8 cellular contexts compared by ENCODE assay signal in genomic region chr4:39044364-39044946, GRCh38. TPM values are rescaled to one million over a fixed set of nuclear protein-coding genes. Genes with fewer than 3 reads are reported as not detected.
A peak's percentile ranks its signal among the peaks of the same experiment; 100 is the strongest.
DNase-seq lines count a peak whose midpoint lies in the region; ATAC-seq and TF ChIP-seq lines count a peak whose summit lies in the region.

No MANE protein-coding gene starts in this region.

- H3K4me2 ChIP-seq in PC-9, result peak overlapping the region; percentile 95

- peak overlapping the region; percentile 87 for H3K27ac ChIP-seq in HUES48 (ENCODE audit: low read depth, low read length)
- H3K27ac ChIP-seq in PC-9, result peak overlapping the region; percentile 98
- peak overlapping the region; percentile 94 to 98 (median 98) for H3K27ac ChIP-seq in esophagus muscularis mucosa (replicated peaks in 1 of 4)
- peak overlapping the region; percentile 74 for H3K27ac ChIP-seq in muscle layer of duodenum (ENCODE audit: low read length)

- H3K4me1 ChIP-seq in HUES48 (ENCODE audit: control insufficient read depth, insufficient read depth, low read length), result peaks cover 10% of the 10 kb centered on the region
- H3K4me1 ChIP-seq in PC-9 (replicated peaks; ENCODE audit: insufficient read depth), result peaks cover 53% of the 10 kb centered on the region
- peaks cover 8 to 58% (median 57%) of the 10 kb centered on the region in 4 donors for H3K4me1 ChIP-seq in esophagus muscularis mucosa
- H3K4me1 ChIP-seq in muscle layer of duodenum (ENCODE audit: control insufficient read depth in 1 of 2, insufficient read depth in 2 of 2, low read length in 2 of 2), result peaks cover 14 to 30% of the 10 kb centered on the region in 2 donors

- CTCF ChIA-PET in PC-9 (lab: Charles Lee), result interaction anchor here (0.6 to 0.7 kb wide), 2 partner anchors 16 to 248 kb away, joined by 3 to 4 read pairs; no protein-coding TSS in a partner anchor

- H4K20me1 ChIP-seq in PC-9 (ENCODE audit: insufficient read depth), result peaks cover 12% of the 10 kb centered on the region

- WGBS in esophagus muscularis mucosa, result 0% methylated on average over 9 of the region's 53 CpGs

- H3K4me3 Mint-ChIP-seq in activated T-cell treated with anti-CD3 and anti-CD28 coated beads, Interleukin-2, amount 50 U/mL, for 4 hours, result peak overlapping the region; percentile 79

- ATAC-seq in GM21367 (IDR thresholded peaks at IDR 0.05; ENCODE audit: unreplicated experiment), result peak; percentile 41
- ATAC-seq in activated T-cell treated with anti-CD3 and anti-CD28 coated beads, Interleukin-2, amount 50 U/mL, for 4 hours, result peak; percentile 82

- no peak for TF ChIP-seq POLR2A in esophagus muscularis mucosa (IDR thresholded peaks at IDR 0.05; ENCODE audit: low read depth)

- DNase-seq in COR-L47 (lab: John Stamatoyannopoulos, UW), result peak; percentile 48
- DNase-seq in PC-9, result peak; percentile 86 to 94
- peak; percentile 97 for DNase-seq in activated T-cell treated with anti-CD3 and anti-CD28 coated beads, Interleukin-2, amount 50 U/mL, for 4 hours
- peak; percentile 98 for DNase-seq in esophagus muscularis mucosa (ENCODE audit: extremely low spot score)
- DNase-seq in stimulated activated CD8-positive, alpha-beta memory T cell treated with anti-CD3 and anti-CD28 coated beads, Interleukin-7, amount 100 ng/mL, for 1 hour (ENCODE audit: low read depth in 2 of 2), result peak; percentile 85 to 87

- no peaks in the 10 kb centered on the region for H3K9me3 ChIP-seq in HUES48 (ENCODE audit: control insufficient read depth, insufficient read depth, low read length)
- H3K9me3 ChIP-seq in PC-9 (ENCODE audit: insufficient read depth, low read depth), result no peaks in the 10 kb centered on the region
- H3K9me3 ChIP-seq in esophagus muscularis mucosa, result no peaks in the 10 kb centered on the region
- no peaks in the 10 kb centered on the region for H3K9me3 ChIP-seq in muscle layer of duodenum (ENCODE audit: control insufficient read depth in 1 of 2, low read length in 2 of 2)

- intact Hi-C loops in PC-9 (cut with micrococcal nuclease; ENCODE audit: unreplicated experiment) (loop anchor here (1.0 to 5.0 kb wide), 3 partner anchors 8 to 882 kb away; partner anchors contain the start of gene FAM114A1), esophagus muscularis mucosa (cut with DNase I) (loop anchor here (5.0 to 10.0 kb wide), 2 partner anchors 92 to 140 kb away; no protein-coding TSS in a partner anchor)

- no peaks in the 10 kb centered on the region for H3K36me3 Mint-ChIP-seq in activated T-cell treated with anti-CD3 and anti-CD28 coated beads, Interleukin-2, amount 50 U/mL, for 4 hours (ENCODE audit: insufficient read depth)

- no peak for TF ChIP-seq EP300 in esophagus muscularis mucosa (IDR thresholded peaks at IDR 0.05)

- TF ChIP-seq CTCF in PC-9 (conservative IDR thresholded peaks at IDR 0.05) (no peak), esophagus muscularis mucosa (IDR thresholded peaks at IDR 0.05) (peak in 1 of 3 experiments; percentile 6)

- peaks cover 40% of the 10 kb centered on the region for H3K79me2 ChIP-seq in PC-9 (ENCODE audit: low read depth)

- H3K9me3 Mint-ChIP-seq in activated T-cell treated with anti-CD3 and anti-CD28 coated beads, Interleukin-2, amount 50 U/mL, for 4 hours, result no peaks in the 10 kb centered on the region

- peak overlapping the region; percentile 84 for H3K4me3 ChIP-seq in HUES48 (ENCODE audit: low read depth, low read length)
- H3K4me3 ChIP-seq in PC-9, result peak overlapping the region; percentile 85
- peak overlapping the region; percentile 92 to 97 (median 96) for H3K4me3 ChIP-seq in esophagus muscularis mucosa
- peak overlapping the region; percentile 59 to 75 for H3K4me3 ChIP-seq in muscle layer of duodenum (ENCODE audit: low read depth in 1 of 2, low read length in 2 of 2)

- H3K4me1 Mint-ChIP-seq in activated T-cell treated with anti-CD3 and anti-CD28 coated beads, Interleukin-2, amount 50 U/mL, for 4 hours (ENCODE audit: low read depth), result peaks cover 48% of the 10 kb centered on the region

- peak overlapping the region; percentile 79 for H3K9ac ChIP-seq in HUES48 (ENCODE audit: low read depth, low read length)

- no peak overlapping the region for H2AFZ ChIP-seq in PC-9

- peaks cover 60% of the 10 kb centered on the region for H3F3A ChIP-seq in PC-9 (ENCODE audit: insufficient read depth, low read depth)

- no peaks in the 10 kb centered on the region for H3K27me3 Mint-ChIP-seq in activated T-cell treated with anti-CD3 and anti-CD28 coated beads, Interleukin-2, amount 50 U/mL, for 4 hours (ENCODE audit: low read depth)

- H3K9me2 ChIP-seq in PC-9 (ENCODE audit: insufficient read depth), result no peaks in the 10 kb centered on the region

- H3K36me3 ChIP-seq in HUES48 (ENCODE audit: control insufficient read depth, insufficient read depth, low read length) (no peaks in the 10 kb centered on the region), PC-9 (ENCODE audit: low read depth) (peaks cover 11% of the 10 kb centered on the region; the same call in 1 of the 2 replicates), esophagus muscularis mucosa (no peaks in the 10 kb centered on the region), muscle layer of duodenum (ENCODE audit: control insufficient read depth in 1 of 2, insufficient read depth in 2 of 2, low read length in 2 of 2) (no peaks in the 10 kb centered on the region)

- no peaks in the 10 kb centered on the region for H3K27me3 ChIP-seq in HUES48 (ENCODE audit: control insufficient read depth, insufficient read depth, low read length)
- no peaks in the 10 kb centered on the region for H3K27me3 ChIP-seq in PC-9 (ENCODE audit: insufficient read depth, low read depth)
- no peaks in the 10 kb centered on the region for H3K27me3 ChIP-seq in esophagus muscularis mucosa
- H3K27me3 ChIP-seq in muscle layer of duodenum (ENCODE audit: low read depth, low read length), result no peaks in the 10 kb centered on the region

- POLR2A ChIA-PET in PC-9 (lab: Charles Lee; ENCODE audit: unreplicated experiment), result interaction anchor here (0.6 to 1.2 kb wide), 8 partner anchors 9 to 483 kb away, joined by 3 to 7 read pairs (median 4); partner anchors contain the start of gene UGDH

- no TSS peak for BruUV-seq in PC-9 (replicated peaks; lab: Mats Ljungman, UMichigan)

RNA-seq across cellular contexts. Expression of gene TMEM156, which starts 12.2 kb away (rescaled TPM):
- total RNA-seq in PC-9 (2021) (20.1 and 29.3 TPM in 2 replicates), esophagus muscularis mucosa (under 1 TPM in 1 of 4 donors, not detected in 3; 0.50 TPM)
- 1 to 10 TPM; 4.1 to 5.3 (median 4.9) TPM for total RNA-seq in activated T-cell treated with anti-CD3 and anti-CD28 coated beads, Interleukin-2, amount 50 U/mL, for 4 hours

RNA-seq across cellular contexts. Expression of gene KLHL5, which starts 17.6 kb away (rescaled TPM):
- total RNA-seq in PC-9 (2021), result 115 and 117 TPM in 2 replicates
- 10 to 100 TPM in 2 of 3 donors, 1 to 10 TPM in 1; 8.9 to 12.7 (median 11.3) TPM for total RNA-seq in activated T-cell treated with anti-CD3 and anti-CD28 coated beads, Interleukin-2, amount 50 U/mL, for 4 hours
- 100 to 1,000 TPM in 3 of 4 donors, 10 to 100 TPM in 1; 92.7 to 187 (median 111) TPM for total RNA-seq in esophagus muscularis mucosa

Comparison
In these comparisons a context has a peak if more than half of its experiments do, and no peak if none do; other contexts are left out.
1. Peak in every context shown above with its lines: DNase-seq, ATAC-seq, H3K4me3 ChIP-seq and H3K27ac ChIP-seq.
2. DNase-seq: peak in every context shown above with its lines; median percentile 98 in esophagus muscularis mucosa; 97 in activated T-cell treated with anti-CD3 and anti-CD28 coated beads, Interleukin-2, amount 50 U/mL, for 4 hours; 90 in PC-9; 86 in stimulated activated CD8-positive, alpha-beta memory T cell treated with anti-CD3 and anti-CD28 coated beads, Interleukin-7, amount 100 ng/mL, for 1 hour; 48 in COR-L47.